ENCODE assay signal across 16 cellular contexts in the genomic region with DNA sequence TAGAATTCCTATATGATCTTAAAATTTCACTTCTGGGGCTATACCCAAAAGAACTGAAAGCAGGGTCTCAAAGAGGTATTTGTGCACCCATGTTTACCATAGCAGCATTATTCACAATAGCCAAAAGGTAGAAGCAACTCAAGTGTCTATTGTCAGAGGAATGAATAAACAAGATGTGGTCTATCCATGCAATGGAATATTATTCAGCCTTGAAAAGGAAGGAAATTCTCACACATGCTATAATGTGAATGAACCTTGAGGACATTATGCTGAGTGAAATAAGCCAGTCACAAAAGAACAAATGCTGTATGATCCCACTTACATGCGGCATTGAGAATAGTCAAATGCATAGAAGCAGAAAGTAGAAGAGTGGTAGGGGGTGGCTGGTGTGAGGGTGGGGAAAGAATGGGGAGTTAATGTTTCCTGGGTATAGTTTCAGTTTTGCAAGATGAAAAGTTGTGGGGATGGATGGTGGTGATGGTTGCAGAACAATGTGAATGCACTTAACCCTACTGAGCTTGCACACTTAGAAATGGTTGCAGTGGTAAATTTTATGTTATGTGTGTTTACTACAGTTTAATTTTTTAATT.
DNase-seq lines count a peak whose midpoint lies in the region; ATAC-seq and TF ChIP-seq lines count a peak whose summit lies in the region.
"Had no signal": no experiment of that assay in that cellular context is flagged by ENCODE, and none has a peak within 500 bp of the region (broad histone marks: within the 10 kb centered on the region; RNA-seq: fewer than 3 reads in every experiment).

No MANE protein-coding gene starts in this region.

- H3K9me3 Mint-ChIP-seq in activated CD4-positive, alpha-beta memory T cell treated with anti-CD3 and anti-CD28 coated beads for 36 hours = peaks cover 16% of the 10 kb centered on the region
- peaks cover 20% of the 10 kb centered on the region for H3K9me3 Mint-ChIP-seq in activated CD4-positive, alpha-beta memory T cell treated with anti-CD3 and anti-CD28 coated beads, Interleukin-2, amount 10 ng/mL, durations not matched to agents 7 days and 5 days
- H3K9me3 Mint-ChIP-seq in activated CD8-positive, alpha-beta T cell treated with anti-CD3 and anti-CD28 coated beads for 36 hours = peaks cover 20% of the 10 kb centered on the region
- peaks cover 4% of the 10 kb centered on the region; the same call in 1 of the 2 replicates for H3K9me3 Mint-ChIP-seq in HFFc6
- H3K9me3 Mint-ChIP-seq: CD8-positive, alpha-beta T cell had no signal

- H3K4me1 Mint-ChIP-seq in activated CD4-positive, alpha-beta memory T cell treated with anti-CD3 and anti-CD28 coated beads for 36 hours (ENCODE audit: low read depth) = peaks cover 61% of the 10 kb centered on the region
- peaks cover 48% of the 10 kb centered on the region for H3K4me1 Mint-ChIP-seq in activated CD4-positive, alpha-beta memory T cell treated with anti-CD3 and anti-CD28 coated beads, Interleukin-2, amount 10 ng/mL, durations not matched to agents 7 days and 5 days
- H3K4me1 Mint-ChIP-seq in activated CD8-positive, alpha-beta T cell treated with anti-CD3 and anti-CD28 coated beads for 36 hours (ENCODE audit: low read depth) = peaks cover 72% of the 10 kb centered on the region
- H3K4me1 Mint-ChIP-seq in HFFc6 (ENCODE audit: low read depth) = peaks cover 5% of the 10 kb centered on the region

- ATAC-seq in GM21786 (IDR thresholded peaks at IDR 0.05; ENCODE audit: unreplicated experiment) = peak; percentile 28
- peak; percentile 50 for ATAC-seq in activated CD8-positive, alpha-beta T cell treated with anti-CD3 and anti-CD28 coated beads for 36 hours
- no peak for ATAC-seq in GM19455 (IDR thresholded peaks at IDR 0.05; ENCODE audit: unreplicated experiment)
- ATAC-seq: CD8-positive, alpha-beta T cell; naive thymus-derived CD4-positive, alpha-beta T cell had no signal

- intact Hi-C loops in activated CD4-positive, alpha-beta memory T cell treated with anti-CD3 and anti-CD28 coated beads for 36 hours (cut with micrococcal nuclease) = no loop called here
- intact Hi-C loops in activated CD8-positive, alpha-beta T cell treated with anti-CD3 and anti-CD28 coated beads for 36 hours (cut with micrococcal nuclease) = no loop called here

- peaks cover 2% of the 10 kb centered on the region for H3K27me3 Mint-ChIP-seq in activated CD4-positive, alpha-beta memory T cell treated with anti-CD3 and anti-CD28 coated beads for 36 hours
- peaks cover 11% of the 10 kb centered on the region for H3K27me3 Mint-ChIP-seq in activated CD4-positive, alpha-beta memory T cell treated with anti-CD3 and anti-CD28 coated beads, Interleukin-2, amount 10 ng/mL, durations not matched to agents 7 days and 5 days
- no peaks in the 10 kb centered on the region for H3K27me3 Mint-ChIP-seq in activated CD8-positive, alpha-beta T cell treated with anti-CD3 and anti-CD28 coated beads for 36 hours
- peaks cover 5% of the 10 kb centered on the region for H3K27me3 Mint-ChIP-seq in HFFc6 (ENCODE audit: insufficient read depth)
- H3K27me3 Mint-ChIP-seq: naive thymus-derived CD4-positive, alpha-beta T cell had no signal

- CTCF ChIA-PET in activated CD4-positive, alpha-beta memory T cell treated with anti-CD3 and anti-CD28 coated beads for 36 hours (lab: Charles Lee) = no interaction called here
- CTCF ChIA-PET in activated CD4-positive, alpha-beta memory T cell treated with anti-CD3 and anti-CD28 coated beads, Interleukin-2, amount 10 ng/mL, durations not matched to agents 7 days and 5 days (lab: Charles Lee) = no interaction called here
- CTCF ChIA-PET in activated CD8-positive, alpha-beta T cell treated with anti-CD3 and anti-CD28 coated beads for 36 hours (lab: Charles Lee) = interaction anchor here (1.2 to 1.8 kb wide), 3 partner anchors 9 to 77 kb away, joined by 3 to 7 read pairs (median 4); no protein-coding TSS in a partner anchor

- POLR2A ChIA-PET in activated CD4-positive, alpha-beta memory T cell treated with anti-CD3 and anti-CD28 coated beads for 36 hours (lab: Charles Lee) = no interaction called here
- POLR2A ChIA-PET in activated CD4-positive, alpha-beta memory T cell treated with anti-CD3 and anti-CD28 coated beads, Interleukin-2, amount 10 ng/mL, durations not matched to agents 7 days and 5 days (lab: Charles Lee) = interaction anchor here (1.2 kb wide), 1 partner anchor 27 kb away, joined by 3 read pairs; no protein-coding TSS in a partner anchor
- POLR2A ChIA-PET in activated CD8-positive, alpha-beta T cell treated with anti-CD3 and anti-CD28 coated beads for 36 hours (lab: Charles Lee) = interaction anchor here (0.6 to 2.1 kb wide), 5 partner anchors 11 to 348 kb away, joined by 3 to 6 read pairs (median 4); no protein-coding TSS in a partner anchor

- TF ChIP-seq CTCF in activated CD8-positive, alpha-beta T cell treated with anti-CD3 and anti-CD28 coated beads for 36 hours (IDR thresholded peaks at IDR 0.05) = no peak
- TF ChIP-seq CTCF in HFFc6 (IDR thresholded peaks at IDR 0.05) = no peak

- DNase-seq in activated CD4-positive, alpha-beta memory T cell treated with anti-CD3 and anti-CD28 coated beads for 36 hours = peak; percentile 52
- DNase-seq in activated CD4-positive, alpha-beta memory T cell treated with anti-CD3 and anti-CD28 coated beads, Interleukin-2, amount 10 ng/mL, durations not matched to agents 7 days and 5 days = no peak
- peak; percentile 59 for DNase-seq in activated CD8-positive, alpha-beta T cell treated with anti-CD3 and anti-CD28 coated beads for 36 hours
- peak; percentile 22 for DNase-seq in stimulated activated CD8-positive, alpha-beta memory T cell treated with anti-CD3 and anti-CD28 coated beads, Interleukin-4, amount 100 ng/mL, for 48 hours
- DNase-seq in DMS53 (lab: John Stamatoyannopoulos, UW) = no peak
- DNase-seq in HFFc6 = no peak
- DNase-seq: CD8-positive, alpha-beta T cell; central memory CD4-positive, alpha-beta T cell; DMS79 treated with DMSO at 0.1 percent for 48 hours; effector CD4-positive, alpha-beta T cell; glutamatergic neuron; naive thymus-derived CD4-positive, alpha-beta T cell; NCI-H526 treated with DMSO at 0.1 percent for 48 hours; small intestine had no signal

- peaks cover 26% of the 10 kb centered on the region for H3K36me3 Mint-ChIP-seq in activated CD4-positive, alpha-beta memory T cell treated with anti-CD3 and anti-CD28 coated beads for 36 hours
- peaks cover 30% of the 10 kb centered on the region for H3K36me3 Mint-ChIP-seq in activated CD4-positive, alpha-beta memory T cell treated with anti-CD3 and anti-CD28 coated beads, Interleukin-2, amount 10 ng/mL, durations not matched to agents 7 days and 5 days (ENCODE audit: low read depth)
- H3K36me3 Mint-ChIP-seq in activated CD8-positive, alpha-beta T cell treated with anti-CD3 and anti-CD28 coated beads for 36 hours (ENCODE audit: low read depth) = peaks cover 20% of the 10 kb centered on the region
- H3K36me3 Mint-ChIP-seq in HFFc6 (ENCODE audit: low read depth) = peaks cover 4% of the 10 kb centered on the region; the same call in 1 of the 2 replicates
- H3K36me3 Mint-ChIP-seq: CD8-positive, alpha-beta T cell had no signal

- no peak overlapping the region for H3K27ac Mint-ChIP-seq in activated CD4-positive, alpha-beta memory T cell treated with anti-CD3 and anti-CD28 coated beads for 36 hours
- H3K27ac Mint-ChIP-seq in activated CD4-positive, alpha-beta memory T cell treated with anti-CD3 and anti-CD28 coated beads, Interleukin-2, amount 10 ng/mL, durations not matched to agents 7 days and 5 days = no peak overlapping the region
- H3K27ac Mint-ChIP-seq in activated CD8-positive, alpha-beta T cell treated with anti-CD3 and anti-CD28 coated beads for 36 hours = peak overlapping the region; percentile 17
- H3K27ac Mint-ChIP-seq in HFFc6 = no peak overlapping the region
- H3K27ac Mint-ChIP-seq: CD8-positive, alpha-beta T cell had no signal

- H3K4me3 Mint-ChIP-seq in activated CD4-positive, alpha-beta memory T cell treated with anti-CD3 and anti-CD28 coated beads for 36 hours = no peak overlapping the region
- H3K4me3 Mint-ChIP-seq in activated CD4-positive, alpha-beta memory T cell treated with anti-CD3 and anti-CD28 coated beads, Interleukin-2, amount 10 ng/mL, durations not matched to agents 7 days and 5 days = no peak overlapping the region
- no peak overlapping the region for H3K4me3 Mint-ChIP-seq in activated CD8-positive, alpha-beta T cell treated with anti-CD3 and anti-CD28 coated beads for 36 hours
- H3K4me3 Mint-ChIP-seq in HFFc6 = no peak overlapping the region
- H3K4me3 Mint-ChIP-seq: CD8-positive, alpha-beta T cell had no signal

Comparison
In these comparisons a context has a peak if more than half of its experiments do, and no peak if none do; other contexts are left out.
1. DNase-seq: peak in activated CD4-positive, alpha-beta memory T cell treated with anti-CD3 and anti-CD28 coated beads for 36 hours (single experiment), activated CD8-positive, alpha-beta T cell treated with anti-CD3 and anti-CD28 coated beads for 36 hours (single experiment) and stimulated activated CD8-positive, alpha-beta memory T cell treated with anti-CD3 and anti-CD28 coated beads, Interleukin-4, amount 100 ng/mL, for 48 hours (single experiment); none in activated CD4-positive, alpha-beta memory T cell treated with anti-CD3 and anti-CD28 coated beads, Interleukin-2, amount 10 ng/mL, durations not matched to agents 7 days and 5 days (single experiment), DMS53 (single experiment) and HFFc6 (single experiment).